Comparison of ENCODE assay signal across 8 cellular contexts in the genomic region with DNA sequence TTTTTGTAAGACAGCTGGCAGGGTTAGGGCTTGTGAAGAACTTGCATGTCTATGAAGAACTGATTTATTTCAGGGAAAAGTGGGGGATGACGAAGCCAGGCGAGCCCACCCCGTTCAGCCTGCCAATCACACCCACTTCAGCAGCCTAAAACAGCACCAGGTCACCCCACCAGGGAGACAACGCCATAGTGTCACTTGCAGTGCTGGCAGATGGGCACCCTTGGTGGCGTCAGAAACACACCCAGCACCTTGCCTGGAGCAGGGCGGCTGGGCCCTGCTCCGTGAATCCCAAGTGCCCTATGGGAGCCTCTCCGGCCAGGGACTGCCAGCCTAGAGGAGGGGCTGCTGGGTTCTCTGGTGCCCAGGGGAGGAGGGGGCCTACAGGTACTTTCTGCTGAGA. TPM values are rescaled to one million over a fixed set of nuclear protein-coding genes. Genes with fewer than 3 reads are reported as not detected.
DNase-seq lines count a peak whose midpoint lies in the region; ATAC-seq, FAIRE-seq and TF ChIP-seq lines count a peak whose summit lies in the region.
"Had no signal": no experiment of that assay in that cellular context is flagged by ENCODE, and none has a peak within 500 bp of the region (broad histone marks: within the 10 kb centered on the region; RNA-seq: fewer than 3 reads in every experiment).

No MANE protein-coding gene starts in this region.

- peak overlapping the region in 1 of 4 donors; percentile 37 for H3K4me3 ChIP-seq in Peyer's patch
- H3K4me3 ChIP-seq in esophagus (ENCODE audit: low read depth in 1 of 2, low read length in 2 of 2), result no peak overlapping the region
- no peak overlapping the region for H3K4me3 ChIP-seq in gastrocnemius medialis
- H3K4me3 ChIP-seq: HAP-1 had no signal

- in situ Hi-C loops in gastrocnemius medialis (cut with MboI; ENCODE audit: low sequenced_read_pairs in 4 of 4), result loop anchor here in 1 of 4 donors (10.0 kb wide), 1 partner anchor 101 kb away; no protein-coding TSS in a partner anchor

- H3K27me3 ChIP-seq in Peyer's patch (no peaks in the 10 kb centered on the region), esophagus (ENCODE audit: control insufficient read depth in 1 of 2, insufficient read depth in 2 of 2, low read length in 2 of 2) (no peaks in the 10 kb centered on the region), gastrocnemius medialis (no peaks in the 10 kb centered on the region)

- no peak for FAIRE-seq in frontal cortex (lab: Jason Lieb, UNC)
- no peak for FAIRE-seq in urothelium cell line (lab: Jason Lieb, UNC)

- H3K9me3 ChIP-seq in Peyer's patch (no peaks in the 10 kb centered on the region), esophagus (ENCODE audit: control insufficient read depth in 2 of 2, insufficient read depth in 1 of 2, low read depth in 1 of 2, low read length in 1 of 2) (no peaks in the 10 kb centered on the region), gastrocnemius medialis (no peaks in the 10 kb centered on the region)
- H3K9me3 ChIP-seq: HAP-1 had no signal

- TF ChIP-seq CTCF in Peyer's patch (IDR thresholded peaks at IDR 0.05) (no peak), gastrocnemius medialis (IDR thresholded peaks at IDR 0.05 in 4 of 5, conservative IDR thresholded peaks at IDR 0.05 in 1 of 5) (no peak)

- H3K27ac ChIP-seq in Peyer's patch, result peak overlapping the region; percentile 92 to 98 (median 94)
- H3K27ac ChIP-seq in esophagus (ENCODE audit: low read depth in 2 of 2, low read length in 1 of 2), result peak overlapping the region; percentile 73 to 78
- peak overlapping the region; percentile 65 to 99 (median 80) for H3K27ac ChIP-seq in gastrocnemius medialis

- H3K36me3 ChIP-seq in Peyer's patch (peaks cover 0 to 39% (median 0%) of the 10 kb centered on the region in 3 donors), esophagus (ENCODE audit: control insufficient read depth in 2 of 2, insufficient read depth in 2 of 2, low read length in 1 of 2) (peaks cover 16 to 21% of the 10 kb centered on the region in 2 donors), gastrocnemius medialis (peaks cover 0 to 33% of the 10 kb centered on the region in 2 donors)

- intact Hi-C loops in gastrocnemius medialis (cut with DNase I; ENCODE audit: low total_unique reads), result no loop called here

- no peak for ATAC-seq in gastrocnemius medialis
- ATAC-seq in GM19351 (IDR thresholded peaks at IDR 0.05; ENCODE audit: unreplicated experiment), result no peak

- DNase-seq in ELF-1 (ENCODE audit: low read depth, low spot score) (peak; percentile 18), Peyer's patch (peak in 1 of 3 donors; percentile 54), gastrocnemius medialis (no peak), frontal cortex (ENCODE audit: low spot score in 2 of 2) (no peak), urothelium cell line (ENCODE audit: low spot score) (no peak)

- TF ChIP-seq POLR2A in Peyer's patch (IDR thresholded peaks at IDR 0.05), result no peak
- no peak for TF ChIP-seq POLR2A in gastrocnemius medialis (IDR thresholded peaks at IDR 0.05)

- WGBS in esophagus, 2 donors, result 52 to 68% methylated on average over 8 of the region's 8 CpGs

- H3K4me1 ChIP-seq in Peyer's patch (peaks cover 16 to 53% (median 46%) of the 10 kb centered on the region in 4 donors), esophagus (ENCODE audit: control insufficient read depth in 2 of 2, insufficient read depth in 2 of 2, low read length in 1 of 2) (peaks cover 13 to 21% of the 10 kb centered on the region in 2 donors), gastrocnemius medialis (peaks cover 26 to 32% of the 10 kb centered on the region in 2 donors)

RNA-seq across cellular contexts. Expression of a gene that starts 5.0 kb away (rescaled TPM):
- 100 to 1,000 TPM; 115 to 210 (median 162) TPM for total RNA-seq in Peyer's patch
- polyA plus RNA-seq in esophagus, result 10 to 100 TPM; 32.1 to 39.7 TPM
- 10 to 100 TPM; 20.1 to 33.1 (median 32.5) TPM for total RNA-seq in gastrocnemius medialis
- 23.2 TPM for total RNA-seq in frontal cortex

RNA-seq across cellular contexts. Expression of a gene that starts 59.2 kb away (rescaled TPM):
- total RNA-seq in Peyer's patch, result 100 to 1,000 TPM; 129 to 269 (median 199) TPM
- 10 to 100 TPM; 15.4 to 56.7 TPM for polyA plus RNA-seq in esophagus
- 10 to 100 TPM in 3 of 4 donors, 1 to 10 TPM in 1; 9.0 to 14.6 (median 11.6) TPM for total RNA-seq in gastrocnemius medialis
- total RNA-seq in frontal cortex, result 18.3 TPM
